ENCODE assay signal across 8 cellular contexts in genomic region chr17:78329263-78330059, GRCh38. TPM values are rescaled to one million over a fixed set of nuclear protein-coding genes. Genes with fewer than 3 reads are reported as not detected.
DNase-seq lines count a peak whose midpoint lies in the region; ATAC-seq lines count a peak whose summit lies in the region.

No MANE protein-coding gene starts in this region.

- peak overlapping the region; percentile 39 for H3K4me3 Mint-ChIP-seq in activated T-helper 17 cell treated with anti-CD3 and anti-CD28 coated beads, Interleukin-2, amount 50 U/mL, for 72 hours

- no peaks in the 10 kb centered on the region for H3K9me3 ChIP-seq in BLaER1
- H3K9me3 ChIP-seq in mesenchymal stem cell (ENCODE audit: control insufficient read depth, low read length): no peaks in the 10 kb centered on the region

- H3K4me2 ChIP-seq in BLaER1: peak overlapping the region; percentile 73
- peak overlapping the region; percentile 27 for H3K4me2 ChIP-seq in mesenchymal stem cell (ENCODE audit: low read length, poor library complexity, severe bottlenecking)

- H3K27ac Mint-ChIP-seq in activated T-helper 17 cell treated with anti-CD3 and anti-CD28 coated beads, Interleukin-2, amount 50 U/mL, for 72 hours: peak overlapping the region; percentile 62

- DNase-seq in HS-5 (ENCODE audit: low read depth): peak; percentile 85
- peak; percentile 85 for DNase-seq in mesenchymal stem cell
- no peak for DNase-seq in NCI-H1105 treated with DMSO at 0.1 percent for 48 hours (lab: John Stamatoyannopoulos, UW)
- DNase-seq in stimulated activated CD4-positive, alpha-beta T cell treated with anti-CD3 and anti-CD28 coated beads, Interleukin-1b, Interleukin-23, amount 100 ng/mL, for 48 hours: no peak

- peak overlapping the region; percentile 15 to 86 for H3K18ac ChIP-seq in mesenchymal stem cell (ENCODE audit: low read depth in 1 of 2, low read length in 2 of 2)

- H2BK15ac ChIP-seq in mesenchymal stem cell (ENCODE audit: low read depth, poor library complexity, severe bottlenecking): peak overlapping the region; percentile 93

- H3K27me3 ChIP-seq in BLaER1 (no peaks in the 10 kb centered on the region), mesenchymal stem cell (ENCODE audit: control insufficient read depth in 1 of 2, insufficient read depth in 1 of 2, low read length in 2 of 2) (no peaks in the 10 kb centered on the region)

- H3K79me1 ChIP-seq in mesenchymal stem cell (replicated peaks; ENCODE audit: low read length, poor library complexity, severe bottlenecking): no peaks in the 10 kb centered on the region

- H4K8ac ChIP-seq in mesenchymal stem cell (ENCODE audit: low read length): peak overlapping the region; percentile 97

- H3K23ac ChIP-seq in mesenchymal stem cell (ENCODE audit: low read length in 2 of 2): no peak overlapping the region

- H3K4me1 ChIP-seq in BLaER1: peaks cover 60% of the 10 kb centered on the region
- H3K4me1 ChIP-seq in mesenchymal stem cell (ENCODE audit: control insufficient read depth, insufficient read depth, low read depth, low read length): peaks cover 31% of the 10 kb centered on the region

- H3K27ac ChIP-seq in BLaER1 (peak overlapping the region; percentile 52), mesenchymal stem cell (ENCODE audit: low read length, poor library complexity, severe bottlenecking) (peak overlapping the region; percentile 88)

- ATAC-seq in activated T-helper 17 cell treated with anti-CD3 and anti-CD28 coated beads, Interleukin-2, amount 50 U/mL, for 72 hours (replicated peaks): peak; percentile 87
- ATAC-seq in HG03432 (IDR thresholded peaks at IDR 0.05; ENCODE audit: unreplicated experiment): no peak
- ATAC-seq in HG03520 (IDR thresholded peaks at IDR 0.05; ENCODE audit: unreplicated experiment): no peak

- peak overlapping the region; percentile 85 to 93 for H3K4ac ChIP-seq in mesenchymal stem cell (ENCODE audit: low read depth in 1 of 2, low read length in 2 of 2)

- H3K36me3 ChIP-seq in BLaER1 (no peaks in the 10 kb centered on the region), mesenchymal stem cell (ENCODE audit: control insufficient read depth in 1 of 2, insufficient read depth in 2 of 2, low read depth in 1 of 2, low read length in 2 of 2) (no peaks in the 10 kb centered on the region)

- peak overlapping the region; percentile 67 for H2BK5ac ChIP-seq in mesenchymal stem cell (ENCODE audit: low read depth, low read length, poor library complexity, severe bottlenecking)

- peak overlapping the region; percentile 65 for H2AK5ac ChIP-seq in mesenchymal stem cell (ENCODE audit: low read length, severe bottlenecking)

- no peak overlapping the region for H3K9ac ChIP-seq in BLaER1
- H3K9ac ChIP-seq in mesenchymal stem cell (ENCODE audit: low read length): peak overlapping the region; percentile 64

- WGBS in mesenchymal stem cell: 47% methylated on average over 16 of the region's 16 CpGs

- H3K4me3 ChIP-seq in BLaER1: no peak overlapping the region
- H3K4me3 ChIP-seq in mesenchymal stem cell (ENCODE audit: insufficient read depth in 1 of 2, low read depth in 1 of 2, low read length in 2 of 2): no peak overlapping the region

- H3K9me3 Mint-ChIP-seq in activated T-helper 17 cell treated with anti-CD3 and anti-CD28 coated beads, Interleukin-2, amount 50 U/mL, for 72 hours: no peaks in the 10 kb centered on the region

- peak overlapping the region in 1 of 2 experiments; percentile 68 for H3K14ac ChIP-seq in mesenchymal stem cell (ENCODE audit: low read length in 2 of 2)

- H4K91ac ChIP-seq in mesenchymal stem cell (ENCODE audit: low read length): peak overlapping the region; percentile 92

- H3K4me1 Mint-ChIP-seq in activated T-helper 17 cell treated with anti-CD3 and anti-CD28 coated beads, Interleukin-2, amount 50 U/mL, for 72 hours: peaks cover 21% of the 10 kb centered on the region

- no peaks in the 10 kb centered on the region for H3K36me3 Mint-ChIP-seq in activated T-helper 17 cell treated with anti-CD3 and anti-CD28 coated beads, Interleukin-2, amount 50 U/mL, for 72 hours (ENCODE audit: low read depth)

- H4K20me1 ChIP-seq in BLaER1: no peaks in the 10 kb centered on the region

- H2AFZ ChIP-seq in mesenchymal stem cell (ENCODE audit: low read depth, low read length): peak overlapping the region; percentile 46

- H3K27me3 Mint-ChIP-seq in activated T-helper 17 cell treated with anti-CD3 and anti-CD28 coated beads, Interleukin-2, amount 50 U/mL, for 72 hours: no peaks in the 10 kb centered on the region

- H2BK120ac ChIP-seq in mesenchymal stem cell (ENCODE audit: low read depth, low read length): peak overlapping the region; percentile 90

- H2BK12ac ChIP-seq in mesenchymal stem cell (ENCODE audit: low read length in 2 of 2): peak overlapping the region; percentile 88 to 93

RNA-seq across cellular contexts. Expression of gene SOCS3, which starts 30.4 kb away (rescaled TPM):
- 100 to 1,000 TPM; 129 to 175 TPM for total RNA-seq in activated T-helper 17 cell treated with anti-CD3 and anti-CD28 coated beads, Interleukin-2, amount 50 U/mL, for 72 hours
- polyA plus RNA-seq in mesenchymal stem cell (2013, experiment 1 of 2): 64.5 TPM
- polyA plus RNA-seq in mesenchymal stem cell (2013, experiment 2 of 2): 62.3 TPM

RNA-seq across cellular contexts. Expression of gene PGS1, which starts 49.0 kb away (rescaled TPM):
- total RNA-seq in activated T-helper 17 cell treated with anti-CD3 and anti-CD28 coated beads, Interleukin-2, amount 50 U/mL, for 72 hours: 100 to 1,000 TPM in 1 of 2 donors, 10 to 100 TPM in 1; 76.1 to 101 TPM
- 21.8 TPM for polyA plus RNA-seq in mesenchymal stem cell (2013, experiment 1 of 2)
- 22.1 TPM for polyA plus RNA-seq in mesenchymal stem cell (2013, experiment 2 of 2)

Comparison
In these comparisons a context has a peak if more than half of its experiments do, and no peak if none do; other contexts are left out.
1. DNase-seq: peak in HS-5 (single experiment) and mesenchymal stem cell (single experiment); none in NCI-H1105 treated with DMSO at 0.1 percent for 48 hours (single experiment) and stimulated activated CD4-positive, alpha-beta T cell treated with anti-CD3 and anti-CD28 coated beads, Interleukin-1b, Interleukin-23, amount 100 ng/mL, for 48 hours (single experiment).